22 cellular contexts compared by ENCODE assay signal in the genomic region with DNA sequence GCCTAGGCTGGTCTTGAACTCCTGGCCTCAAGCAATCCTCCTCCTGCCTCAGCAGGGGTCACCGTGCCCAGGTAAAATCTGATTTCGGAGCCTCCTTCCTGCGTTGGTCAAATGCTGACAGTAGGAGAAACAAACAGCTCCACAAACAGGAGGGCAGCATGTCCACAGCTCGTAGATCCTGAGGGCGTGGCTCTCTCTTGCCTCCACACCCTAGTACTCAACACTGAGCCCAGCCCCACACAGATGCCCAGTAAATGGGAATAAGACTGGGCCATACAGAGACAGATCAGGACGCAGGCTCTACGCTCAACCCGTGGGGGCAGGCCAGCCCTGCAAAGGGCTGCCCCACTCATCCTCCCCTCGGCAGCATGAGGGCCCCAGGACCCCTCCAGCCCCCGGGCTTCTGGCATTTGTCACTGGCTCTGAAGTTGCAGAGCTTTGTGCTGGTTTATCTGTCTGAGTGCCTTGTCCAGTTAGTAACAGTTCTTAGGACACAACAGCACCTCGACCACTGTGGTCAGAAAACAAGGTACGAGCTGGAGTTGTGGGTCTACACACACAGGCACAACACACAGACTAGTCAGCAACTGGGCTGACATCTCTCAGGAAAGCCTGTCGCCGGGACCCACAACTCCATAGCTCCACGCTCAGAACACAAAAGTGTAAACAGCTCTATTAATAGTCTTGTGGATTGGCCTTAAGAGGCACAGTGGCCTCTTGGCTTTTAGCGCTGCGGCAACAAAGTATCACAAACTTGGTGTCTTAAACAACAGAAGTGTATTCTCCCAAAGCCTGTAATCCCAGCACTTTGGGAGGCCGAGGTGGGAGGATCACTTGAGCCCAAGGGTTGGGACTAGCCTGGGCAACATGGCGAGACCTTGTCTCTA. TPM values are rescaled to one million over a fixed set of nuclear protein-coding genes. Genes with fewer than 3 reads are reported as not detected.
DNase-seq lines count a peak whose midpoint lies in the region; ATAC-seq and TF ChIP-seq lines count a peak whose summit lies in the region.
"Had no signal": no experiment of that assay in that cellular context is flagged by ENCODE, and none has a peak within 500 bp of the region (broad histone marks: within the 10 kb centered on the region; RNA-seq: fewer than 3 reads in every experiment).

No MANE protein-coding gene starts in this region.

- 65 to 77% (median 67%) methylated on average over 18 to 19 of the region's 19 CpGs for WGBS in psoas muscle, 3 donors

- no peak overlapping the region for H3K27ac ChIP-seq in CD4-positive, alpha-beta memory T cell (ENCODE audit: low read depth, low read length)
- H3K27ac ChIP-seq in psoas muscle: peak overlapping the region; percentile 60
- H3K27ac ChIP-seq in tibial artery: no peak overlapping the region
- H3K27ac ChIP-seq: ascending aorta, thyroid gland had no signal

- H3K4me1 Mint-ChIP-seq in CD4-positive, alpha-beta memory T cell: peaks cover 37 to 55% (median 45%) of the 10 kb centered on the region in 4 donors
- H3K4me1 Mint-ChIP-seq in activated T-helper 2 cell treated with anti-CD3 and anti-CD28 coated beads, Interferon-gamma antibody, Interleukin-2, Interleukin-4, amounts not matched to agents 10 μg/mL and 5 μg/mL and 100 μg/mL, durations not matched to agents 14 hours and 24 hours and 36 hours (ENCODE audit: low read depth): peaks cover 47% of the 10 kb centered on the region

- H3K27me3 Mint-ChIP-seq in CD4-positive, alpha-beta memory T cell: no peaks in the 10 kb centered on the region
- no peaks in the 10 kb centered on the region for H3K27me3 Mint-ChIP-seq in activated T-helper 2 cell treated with anti-CD3 and anti-CD28 coated beads, Interferon-gamma antibody, Interleukin-2, Interleukin-4, amounts not matched to agents 10 μg/mL and 5 μg/mL and 100 μg/mL, durations not matched to agents 14 hours and 24 hours and 36 hours (ENCODE audit: low read depth)
- H3K27me3 Mint-ChIP-seq: stimulated activated naive B cell treated with anti-CD40 and anti-IgM and Interleukin-4, amounts not matched to agents 10 μg/mL and 1 μg/mL and 100 μg/mL, for 72 hours had no signal

- H3K4me3 ChIP-seq in CD4-positive, alpha-beta memory T cell (ENCODE audit: low read length in 2 of 2): no peak overlapping the region
- H3K4me3 ChIP-seq in H7 (ENCODE audit: insufficient read depth, low read depth, low read length): no peak overlapping the region
- H3K4me3 ChIP-seq in fibroblast of villous mesenchyme (ENCODE audit: low read depth, low read length): no peak overlapping the region
- H3K4me3 ChIP-seq in psoas muscle: no peak overlapping the region
- H3K4me3 ChIP-seq in tibial artery: no peak overlapping the region
- H3K4me3 ChIP-seq: ascending aorta, esophagus squamous epithelium, thyroid gland had no signal

- no peak overlapping the region for H3K4me3 Mint-ChIP-seq in CD4-positive, alpha-beta memory T cell
- no peak overlapping the region for H3K4me3 Mint-ChIP-seq in activated T-helper 2 cell treated with anti-CD3 and anti-CD28 coated beads, Interferon-gamma antibody, Interleukin-2, Interleukin-4, amounts not matched to agents 10 μg/mL and 5 μg/mL and 100 μg/mL, durations not matched to agents 14 hours and 24 hours and 36 hours (ENCODE audit: low read depth)
- H3K4me3 Mint-ChIP-seq: activated T-cell treated with anti-CD3 and anti-CD28 coated beads, Interleukin-2, amount 50 U/mL, for 4 hours; stimulated activated naive B cell treated with anti-CD40 and anti-IgM and Interleukin-4, amounts not matched to agents 10 μg/mL and 1 μg/mL and 100 μg/mL, for 72 hours had no signal

- intact Hi-C loops in CD4-positive, alpha-beta memory T cell (cut with micrococcal nuclease): no loop called here
- intact Hi-C loops in psoas muscle (cut with DNase I): no loop called here
- intact Hi-C loops in tibial artery (cut with DNase I; ENCODE audit: low total_unique reads): no loop called here
- intact Hi-C loops in activated T-helper 2 cell treated with anti-CD3 and anti-CD28 coated beads, Interferon-gamma antibody, Interleukin-2, Interleukin-4, amounts not matched to agents 10 μg/mL and 5 μg/mL and 100 μg/mL, durations not matched to agents 14 hours and 24 hours and 36 hours (cut with micrococcal nuclease): no loop called here

- peaks cover 24% of the 10 kb centered on the region for H3K36me3 ChIP-seq in CD4-positive, alpha-beta memory T cell (ENCODE audit: insufficient read depth, low read length)
- H3K36me3 ChIP-seq in H7 (replicated peaks; ENCODE audit: control insufficient read depth, insufficient read depth, low read length): peaks cover 8% of the 10 kb centered on the region
- peaks cover 2 to 21% of the 10 kb centered on the region in 2 donors for H3K36me3 ChIP-seq in psoas muscle (ENCODE audit: insufficient read depth in 1 of 2, low read depth in 1 of 2)
- H3K36me3 ChIP-seq in tibial artery: peaks cover 14 to 21% (median 19%) of the 10 kb centered on the region in 3 donors

- POLR2A ChIA-PET in CD4-positive, alpha-beta memory T cell (lab: Charles Lee; ENCODE audit: partially characterized antibody): interaction anchor here (0.8 kb wide), 1 partner anchor 158 kb away, joined by 4 read pairs; no protein-coding TSS in a partner anchor

- no peak for DNase-seq in CD4-positive, alpha-beta memory T cell
- DNase-seq in H7 (peak; percentile 47), fibroblast of villous mesenchyme (ENCODE audit: low read depth) (peak; percentile 26), psoas muscle (peak in 1 of 2 donors; percentile 30), HK-2 (ENCODE audit: unreplicated experiment) (no peak), SW 1271 (lab: John Stamatoyannopoulos, UW) (no peak), tibial artery (no peak)
- DNase-seq in activated T-helper 2 cell treated with anti-CD3 and anti-CD28 coated beads, Interferon-gamma antibody, Interleukin-2, Interleukin-4, amounts not matched to agents 10 μg/mL and 5 μg/mL and 100 μg/mL, durations not matched to agents 14 hours and 24 hours and 36 hours (ENCODE audit: low spot score): no peak
- DNase-seq: activated CD4-positive, alpha-beta T cell treated with anti-CD3 and anti-CD28 coated beads, Interleukin-2, amount 50 U/mL, for 4 hours; activated naive CD4-positive, alpha-beta T cell treated with anti-CD3 and anti-CD28 coated beads, Interleukin-2, amount 50 U/mL, for 16 hours; activated T-cell treated with anti-CD3 and anti-CD28 coated beads, Interleukin-2, amount 50 U/mL, for 4 hours; cerebellar nuclear complex; DMS79; effector memory CD4-positive, alpha-beta T cell; esophagus squamous epithelium; KG1; NCI-H2029; stimulated activated naive B cell treated with anti-CD40 and anti-IgM and Interleukin-4, amounts not matched to agents 10 μg/mL and 1 μg/mL and 100 μg/mL, for 72 hours; T-helper 2 cell; thyroid gland had no signal

- H3K27ac Mint-ChIP-seq in CD4-positive, alpha-beta memory T cell: peak overlapping the region in 5 of 7 donors; percentile 19 to 70 (median 41)
- H3K27ac Mint-ChIP-seq in activated T-helper 2 cell treated with anti-CD3 and anti-CD28 coated beads, Interferon-gamma antibody, Interleukin-2, Interleukin-4, amounts not matched to agents 10 μg/mL and 5 μg/mL and 100 μg/mL, durations not matched to agents 14 hours and 24 hours and 36 hours: no peak overlapping the region

- CTCF ChIA-PET in CD4-positive, alpha-beta memory T cell (lab: Charles Lee; ENCODE audit: partially characterized antibody): interaction anchor here (1.0 kb wide), 1 partner anchor 13 kb away, joined by 3 read pairs; no protein-coding TSS in a partner anchor

- ATAC-seq in psoas muscle: peak in 1 of 4 donors; percentile 5
- ATAC-seq: activated T-cell treated with anti-CD3 and anti-CD28 coated beads, Interleukin-2, amount 50 U/mL, for 4 hours; left lobe of liver; stimulated activated naive B cell treated with anti-CD40 and anti-IgM and Interleukin-4, amounts not matched to agents 10 μg/mL and 1 μg/mL and 100 μg/mL, for 72 hours had no signal

- TF ChIP-seq CTCF in fibroblast of villous mesenchyme (IDR thresholded peaks at IDR 0.05; ENCODE audit: insufficient read depth, low read depth, low read length) (no peak), psoas muscle (IDR thresholded peaks at IDR 0.05) (no peak), tibial artery (IDR thresholded peaks at IDR 0.05) (no peak)

- no peaks in the 10 kb centered on the region for H3K27me3 ChIP-seq in CD4-positive, alpha-beta memory T cell (ENCODE audit: insufficient read depth, low read length)
- no peaks in the 10 kb centered on the region for H3K27me3 ChIP-seq in H7 (ENCODE audit: control insufficient read depth, insufficient read depth, low read length)
- H3K27me3 ChIP-seq in psoas muscle (ENCODE audit: insufficient read depth in 3 of 3, low read length in 2 of 3): no peaks in the 10 kb centered on the region
- H3K27me3 ChIP-seq in tibial artery: no peaks in the 10 kb centered on the region
- H3K27me3 ChIP-seq: ascending aorta, esophagus squamous epithelium, thyroid gland had no signal

- H3K9me3 ChIP-seq in CD4-positive, alpha-beta memory T cell (ENCODE audit: control insufficient read depth in 1 of 2, low read length in 2 of 2): no peaks in the 10 kb centered on the region
- H3K9me3 ChIP-seq in psoas muscle (no peaks in the 10 kb centered on the region), tibial artery (no peaks in the 10 kb centered on the region)
- H3K9me3 ChIP-seq: ascending aorta, esophagus squamous epithelium, thyroid gland had no signal

- peaks cover 18 to 21% of the 10 kb centered on the region in 2 donors for H3K36me3 Mint-ChIP-seq in CD4-positive, alpha-beta memory T cell
- peaks cover 50% of the 10 kb centered on the region for H3K36me3 Mint-ChIP-seq in activated T-helper 2 cell treated with anti-CD3 and anti-CD28 coated beads, Interferon-gamma antibody, Interleukin-2, Interleukin-4, amounts not matched to agents 10 μg/mL and 5 μg/mL and 100 μg/mL, durations not matched to agents 14 hours and 24 hours and 36 hours (ENCODE audit: low read depth)

- no peaks in the 10 kb centered on the region for H3K9me3 Mint-ChIP-seq in CD4-positive, alpha-beta memory T cell
- no peaks in the 10 kb centered on the region for H3K9me3 Mint-ChIP-seq in activated T-helper 2 cell treated with anti-CD3 and anti-CD28 coated beads, Interferon-gamma antibody, Interleukin-2, Interleukin-4, amounts not matched to agents 10 μg/mL and 5 μg/mL and 100 μg/mL, durations not matched to agents 14 hours and 24 hours and 36 hours
- H3K9me3 Mint-ChIP-seq: activated T-cell treated with anti-CD3 and anti-CD28 coated beads, Interleukin-2, amount 50 U/mL, for 4 hours; stimulated activated naive B cell treated with anti-CD40 and anti-IgM and Interleukin-4, amounts not matched to agents 10 μg/mL and 1 μg/mL and 100 μg/mL, for 72 hours had no signal

- H3K4me1 ChIP-seq in CD4-positive, alpha-beta memory T cell (ENCODE audit: insufficient read depth, low read length): peaks cover 43% of the 10 kb centered on the region
- H3K4me1 ChIP-seq in psoas muscle: peaks cover 24% of the 10 kb centered on the region
- H3K4me1 ChIP-seq in tibial artery: peaks cover 6 to 37% (median 25%) of the 10 kb centered on the region in 4 donors

RNA-seq across cellular contexts. Expression of a gene that starts 5.2 kb away (rescaled TPM):
- 10 to 100 TPM; 50.0 to 50.5 TPM for total RNA-seq in CD4-positive, alpha-beta memory T cell
- 10 to 100 TPM; 45.8 to 48.5 TPM for polyA plus RNA-seq in CD4-positive, alpha-beta memory T cell
- 44.6 and 51.3 TPM in 2 replicates for total RNA-seq in H7 (2014; rRNA removed; shearing (Covaris generic))
- total RNA-seq in fibroblast of villous mesenchyme (41.9 and 50.3 TPM in 2 replicates), psoas muscle (10 to 100 TPM; 16.3 to 44.6 (median 32.4) TPM)
- polyA plus RNA-seq in psoas muscle: 10 to 100 TPM; 45.9 to 66.2 (median 59.5) TPM
- 69.2 and 72.1 TPM in 2 replicates for total RNA-seq in activated T-helper 2 cell treated with anti-CD3 and anti-CD28 coated beads, Interferon-gamma antibody, Interleukin-2, Interleukin-4, amounts not matched to agents 10 μg/mL and 5 μg/mL and 100 μg/mL, durations not matched to agents 14 hours and 24 hours and 36 hours

RNA-seq across cellular contexts. Expression of a gene that starts 41.9 kb away (rescaled TPM):
- 10 to 100 TPM; 37.9 to 44.3 TPM for total RNA-seq in CD4-positive, alpha-beta memory T cell
- 10 to 100 TPM in 1 of 2 donors, 1 to 10 TPM in 1; 3.8 to 16.3 TPM for polyA plus RNA-seq in CD4-positive, alpha-beta memory T cell
- 20.4 and 35.5 TPM in 2 replicates for total RNA-seq in H7 (2014; rRNA removed; shearing (Covaris generic))
- 23.3 and 27.4 TPM in 2 replicates for total RNA-seq in fibroblast of villous mesenchyme
- total RNA-seq in psoas muscle: 10 to 100 TPM; 12.4 to 18.1 (median 13.9) TPM
- polyA plus RNA-seq in psoas muscle: 10 to 100 TPM in 1 of 3 donors, 1 to 10 TPM in 2; 7.1 to 13.1 (median 8.0) TPM
- 64.3 and 72.7 TPM in 2 replicates for total RNA-seq in activated T-helper 2 cell treated with anti-CD3 and anti-CD28 coated beads, Interferon-gamma antibody, Interleukin-2, Interleukin-4, amounts not matched to agents 10 μg/mL and 5 μg/mL and 100 μg/mL, durations not matched to agents 14 hours and 24 hours and 36 hours

Comparison
In these comparisons a context has a peak if more than half of its experiments do, and no peak if none do; other contexts are left out.
1. DNase-seq: peak in H7 (single experiment) and fibroblast of villous mesenchyme (single experiment); none in CD4-positive, alpha-beta memory T cell (0 of 5), HK-2 (single experiment), SW 1271 (0 of 2), tibial artery (0 of 2) and activated T-helper 2 cell treated with anti-CD3 and anti-CD28 coated beads, Interferon-gamma antibody, Interleukin-2, Interleukin-4, amounts not matched to agents 10 μg/mL and 5 μg/mL and 100 μg/mL, durations not matched to agents 14 hours and 24 hours and 36 hours (single experiment).